In the genomic region with DNA sequence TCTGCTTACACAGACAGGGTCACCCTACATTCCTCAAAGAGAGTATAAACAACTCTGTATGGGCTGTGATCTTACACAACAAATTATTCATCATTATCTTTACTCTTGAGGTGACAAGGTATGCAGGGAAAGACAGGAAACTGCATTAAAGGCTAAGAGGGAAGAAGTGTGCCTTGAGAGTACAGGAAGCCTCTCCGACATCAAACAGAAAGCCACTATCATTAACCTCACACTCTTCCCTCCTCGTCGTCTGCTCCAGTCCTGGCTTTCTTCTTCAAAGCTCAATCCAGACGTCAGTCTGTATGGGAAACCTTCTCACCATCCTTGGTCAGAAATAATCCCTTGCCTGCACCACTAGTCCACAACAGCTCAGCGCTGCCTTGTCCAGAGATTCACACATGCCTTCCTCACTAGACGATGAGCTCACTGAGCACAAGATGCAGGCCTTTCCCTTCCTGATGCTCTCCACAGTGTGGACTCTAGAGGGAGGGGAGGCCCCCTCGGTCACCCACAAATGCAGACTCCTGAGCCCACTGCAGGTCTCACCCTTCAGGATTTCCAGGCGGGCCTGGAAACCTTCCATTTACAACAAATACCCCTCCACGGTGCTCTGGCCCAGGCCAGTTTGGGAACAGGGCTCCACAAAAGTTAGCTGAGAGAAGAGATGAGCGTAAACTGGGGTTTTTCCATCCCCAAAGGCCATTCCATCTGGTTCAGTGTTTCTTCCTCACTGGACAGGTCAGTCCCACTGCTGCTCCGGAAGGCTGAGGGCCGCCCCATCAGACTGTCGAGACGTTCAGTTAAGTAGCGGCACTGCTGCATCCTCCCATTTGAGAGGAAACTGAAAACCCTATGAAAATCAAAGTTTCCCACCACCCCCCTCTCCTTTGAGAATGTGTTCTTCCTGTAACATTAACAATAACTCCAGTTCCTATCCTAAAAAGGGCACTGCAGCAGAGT, we compare ENCODE assay signal across 10 cellular contexts. TPM values are rescaled to one million over a fixed set of nuclear protein-coding genes. Genes with fewer than 3 reads are reported as not detected.
DNase-seq lines count a peak whose midpoint lies in the region; ATAC-seq, FAIRE-seq and TF ChIP-seq lines count a peak whose summit lies in the region.
"Had no signal": no experiment of that assay in that cellular context is flagged by ENCODE, and none has a peak within 500 bp of the region (broad histone marks: within the 10 kb centered on the region; RNA-seq: fewer than 3 reads in every experiment).

No MANE protein-coding gene starts in this region.

- no TSS peak for BruUV-seq in GM12878 (replicated peaks; lab: Mats Ljungman, UMichigan)

- H3K79me1 ChIP-seq in mesenchymal stem cell (replicated peaks; ENCODE audit: low read length, poor library complexity, severe bottlenecking) = peaks cover 25% of the 10 kb centered on the region

- no peak overlapping the region for H3K23ac ChIP-seq in mesenchymal stem cell (ENCODE audit: low read length in 2 of 2)

- no peaks in the 10 kb centered on the region for H3K9me3 Mint-ChIP-seq in activated naive CD4-positive, alpha-beta T cell treated with anti-CD3 and anti-CD28 coated beads, Interleukin-2, amount 50 U/mL, for 24 hours

- intact Hi-C loops in GM12878 (cut with micrococcal nuclease; ENCODE audit: unreplicated experiment) = no loop called here
- intact Hi-C loops in transverse colon (cut with DNase I; ENCODE audit: low total_unique reads) = no loop called here

- peak overlapping the region; percentile 92 for H3K4me3 Mint-ChIP-seq in activated naive CD4-positive, alpha-beta T cell treated with anti-CD3 and anti-CD28 coated beads, Interleukin-2, amount 50 U/mL, for 24 hours

- no peak for TF ChIP-seq CTCF in GM12878 (IDR thresholded peaks at IDR 0.05 in 2 of 3, conservative IDR thresholded peaks at IDR 0.05 in 1 of 3; ENCODE audit: control insufficient read depth in 2 of 3, extremely low read depth in 1 of 3, insufficient read depth in 1 of 3, low read depth in 3 of 3, low read length in 3 of 3)
- no peak for TF ChIP-seq CTCF in transverse colon (IDR thresholded peaks at IDR 0.05)
- no peak for TF ChIP-seq CTCF in GM20000 (IDR thresholded peaks at IDR 0.05; ENCODE audit: extremely low read depth, missing control alignments)

- H4K91ac ChIP-seq in mesenchymal stem cell (ENCODE audit: low read length) = no peak overlapping the region

- POLR2A ChIA-PET in GM12878 (lab: Charles Lee) = no interaction called here

- TF ChIP-seq POLR2A in GM12878 (IDR thresholded peaks at IDR 0.05; ENCODE audit: low read depth, low read length) (no peak), transverse colon (IDR thresholded peaks at IDR 0.05) (no peak)

- H2BK15ac ChIP-seq in mesenchymal stem cell (ENCODE audit: low read depth, poor library complexity, severe bottlenecking) = no peak overlapping the region

- no peaks in the 10 kb centered on the region; the same call in 1 of the 2 replicates for H3K79me2 ChIP-seq in GM12878 (ENCODE audit: control insufficient read depth, insufficient read depth, low read length)

- H2BK5ac ChIP-seq in mesenchymal stem cell (ENCODE audit: low read depth, low read length, poor library complexity, severe bottlenecking) = no peak overlapping the region

- RAD21 ChIA-PET in GM12878 (lab: Charles Lee; ENCODE audit: unreplicated experiment) = no interaction called here

- H3K36me3 ChIP-seq in GM12878 (ENCODE audit: control insufficient read depth in 2 of 2, insufficient read depth in 2 of 2, low read length in 1 of 2) (peaks cover 0 to 6% of the 10 kb centered on the region in 2 experiments; a peak in 2 of 4 replicates), mesenchymal stem cell (ENCODE audit: control insufficient read depth in 1 of 2, insufficient read depth in 2 of 2, low read depth in 1 of 2, low read length in 2 of 2) (peaks cover 4 to 8% of the 10 kb centered on the region in 2 experiments), transverse colon (no peaks in the 10 kb centered on the region)

- CTCF ChIA-PET in GM12878 (lab: Yijun Ruan, JAX) = no interaction called here

- in situ Hi-C loops in GM12878 (cut with MboI) (no loop called here), transverse colon (cut with MboI; ENCODE audit: low pct_ligation_motif_present in 1 of 4, low pct_unique_long_range_greater_than_20kb in 1 of 4, low sequenced_read_pairs in 3 of 4) (no loop called here)

- H3K27me3 ChIP-seq in GM12878 (replicated peaks in 1 of 2; ENCODE audit: control insufficient read depth in 2 of 2, insufficient read depth in 2 of 2, low read length in 1 of 2) (no peaks in the 10 kb centered on the region), mesenchymal stem cell (ENCODE audit: control insufficient read depth in 1 of 2, insufficient read depth in 1 of 2, low read length in 2 of 2) (no peaks in the 10 kb centered on the region), transverse colon (no peaks in the 10 kb centered on the region)

- H2AFZ ChIP-seq in GM12878 (ENCODE audit: control insufficient read depth, low read depth, low read length) (no peak overlapping the region), mesenchymal stem cell (ENCODE audit: low read depth, low read length) (no peak overlapping the region)

- peak overlapping the region; percentile 98 for H3K27ac Mint-ChIP-seq in activated naive CD4-positive, alpha-beta T cell treated with anti-CD3 and anti-CD28 coated beads, Interleukin-2, amount 50 U/mL, for 24 hours

- H3K4me1 ChIP-seq in GM12878 (ENCODE audit: control insufficient read depth, insufficient read depth, low read length) (peaks cover 19% of the 10 kb centered on the region), mesenchymal stem cell (ENCODE audit: control insufficient read depth, insufficient read depth, low read depth, low read length) (peaks cover 7% of the 10 kb centered on the region), transverse colon (peaks cover 15 to 23% (median 18%) of the 10 kb centered on the region in 4 donors)

- TF ChIP-seq EP300 in GM12878 (IDR thresholded peaks at IDR 0.05; ENCODE audit: borderline replicate concordance in 1 of 2, control insufficient read depth in 1 of 2, low read depth in 2 of 2, low read length in 2 of 2) = no peak
- TF ChIP-seq EP300 in transverse colon (IDR thresholded peaks at IDR 0.05; ENCODE audit: low read depth) = no peak

- H4K20me1 ChIP-seq in GM12878 (ENCODE audit: control insufficient read depth, insufficient read depth) = no peaks in the 10 kb centered on the region

- no peak for DNase-seq in activated naive CD4-positive, alpha-beta T cell treated with Interleukin-2 at 50 U/mL for 16 hours
- DNase-seq in GM12878 (ENCODE audit: low read depth, low spot score) (no peak), mesenchymal stem cell (no peak), transverse colon (no peak), GM20000 (ENCODE audit: low spot score) (no peak), NCI-H226 (no peak)
- DNase-seq: NCI-H82; stimulated activated CD4-positive, alpha-beta T cell treated with anti-CD3 and anti-CD28 coated beads, Interleukin-2, amount 100 ng/mL, for 48 hours had no signal

- peaks cover 53% of the 10 kb centered on the region for H3K4me1 Mint-ChIP-seq in activated naive CD4-positive, alpha-beta T cell treated with anti-CD3 and anti-CD28 coated beads, Interleukin-2, amount 50 U/mL, for 24 hours

- peak overlapping the region; percentile 1 for H4K8ac ChIP-seq in mesenchymal stem cell (ENCODE audit: low read length)

- H3K27ac ChIP-seq in GM12878 (ENCODE audit: control insufficient read depth, insufficient read depth) = peak overlapping the region; percentile 59; the same call in 1 of the 2 replicates
- H3K27ac ChIP-seq in mesenchymal stem cell (ENCODE audit: low read length, poor library complexity, severe bottlenecking) = no peak overlapping the region
- peak overlapping the region; percentile 64 to 68 (median 66) for H3K27ac ChIP-seq in transverse colon

- H3K9ac ChIP-seq in GM12878 (ENCODE audit: control insufficient read depth, insufficient read depth, low read length) = no peak overlapping the region
- no peak overlapping the region for H3K9ac ChIP-seq in mesenchymal stem cell (ENCODE audit: low read length)

- 91% methylated on average over 15 of the region's 15 CpGs for WGBS in GM12878 (ENCODE audit: insufficient coverage, insufficient replicate concordance, low lambda C conversion rate, missing lambda C conversion rate)
- WGBS in mesenchymal stem cell = 78% methylated on average over 14 of the region's 15 CpGs
- 66 to 88% methylated on average over 3 to 15 of the region's 15 CpGs for WGBS in transverse colon (ENCODE audit: low coverage in 1 of 2), 2 donors

- H2AK5ac ChIP-seq in mesenchymal stem cell (ENCODE audit: low read length, severe bottlenecking) = no peak overlapping the region

- H3K4ac ChIP-seq in mesenchymal stem cell (ENCODE audit: low read depth in 1 of 2, low read length in 2 of 2) = peak overlapping the region in 1 of 2 experiments; percentile 43

- H2BK12ac ChIP-seq in mesenchymal stem cell (ENCODE audit: low read length in 2 of 2) = peak overlapping the region in 1 of 2 experiments; percentile 24

- TF ChIP-seq RAD21 in GM12878 (IDR thresholded peaks at IDR 0.05; ENCODE audit: insufficient read depth, low read depth, low read length) = no peak

- ATAC-seq in GM12878 = no peak
- no peak for ATAC-seq in GM19328 (IDR thresholded peaks at IDR 0.05; ENCODE audit: unreplicated experiment)

- no peak overlapping the region for H3K4me3 ChIP-seq in GM12878
- H3K4me3 ChIP-seq in mesenchymal stem cell (ENCODE audit: insufficient read depth in 1 of 2, low read depth in 1 of 2, low read length in 2 of 2) = no peak overlapping the region
- H3K4me3 ChIP-seq in transverse colon = peak overlapping the region in 1 of 4 donors; percentile 13

- H3K4me2 ChIP-seq in GM12878 (ENCODE audit: control insufficient read depth, insufficient read depth) (no peak overlapping the region), mesenchymal stem cell (ENCODE audit: low read length, poor library complexity, severe bottlenecking) (no peak overlapping the region)

- peak overlapping the region in 1 of 2 experiments; percentile 81 for H3K18ac ChIP-seq in mesenchymal stem cell (ENCODE audit: low read depth in 1 of 2, low read length in 2 of 2)

- H3K27me3 Mint-ChIP-seq in activated naive CD4-positive, alpha-beta T cell treated with anti-CD3 and anti-CD28 coated beads, Interleukin-2, amount 50 U/mL, for 24 hours = no peaks in the 10 kb centered on the region

- H2BK120ac ChIP-seq in mesenchymal stem cell (ENCODE audit: low read depth, low read length) = no peak overlapping the region

- SMC1A ChIA-PET in GM12878 (lab: Charles Lee; ENCODE audit: uncharacterized antibody, unreplicated experiment) = interaction anchor here (1.2 kb wide), 1 partner anchor 9 kb away, joined by 3 read pairs; no protein-coding TSS in a partner anchor

- no peak for FAIRE-seq in GM12878 (lab: Jason Lieb, UNC)

- peaks cover 16% of the 10 kb centered on the region for H3K36me3 Mint-ChIP-seq in activated naive CD4-positive, alpha-beta T cell treated with anti-CD3 and anti-CD28 coated beads, Interleukin-2, amount 50 U/mL, for 24 hours

- no peak overlapping the region for H3K14ac ChIP-seq in mesenchymal stem cell (ENCODE audit: low read length in 2 of 2)

- H3K9me3 ChIP-seq in GM12878 (replicated peaks; ENCODE audit: control insufficient read depth, insufficient read depth, low read length) = no peaks in the 10 kb centered on the region
- no peaks in the 10 kb centered on the region for H3K9me3 ChIP-seq in mesenchymal stem cell (ENCODE audit: control insufficient read depth, low read length)
- no peaks in the 10 kb centered on the region for H3K9me3 ChIP-seq in transverse colon

RNA-seq across cellular contexts. Expression of a gene that starts 55.9 kb away (rescaled TPM):
- total RNA-seq in GM12878 (2013; cell fraction: nucleolus; rRNA removed) = 59.8 and 62.8 TPM in 2 replicates
- total RNA-seq in GM12878 (2014; rRNA removed) (14.6 and 18.0 TPM in 2 replicates), GM12878 (2014; rRNA removed; fragmentation: Illumina TruSeq; extraction: Trizol) (13.2 and 13.6 TPM in 2 replicates), GM12878 (2021) (22.9 and 25.4 TPM in 2 replicates), transverse colon (10 to 100 TPM; 37.0 to 86.6 (median 62.5) TPM)
- 10.8 TPM for polyA plus RNA-seq in GM12878 (2011; ENCODE audit: low read depth)
- polyA plus RNA-seq in GM12878 (2011; rRNA removed) (18.4 and 24.0 TPM in 2 replicates), GM12878 (2014; fragmentation: Illumina TruSeq; extraction: Trizol) (25.4 and 33.4 TPM in 2 replicates), GM12878 (2014; fragmentation: Nextera tagmentation; extraction: Ambion mirVana) (10 to 100 TPM in 1 of 2 experiments, 1 to 10 TPM in 1; 6.0 to 10.5 TPM), GM12878 (2014; rRNA removed) (21.2 and 25.2 TPM in 2 replicates), GM12878 (2016; fragmentation: Nextera tagmentation; extraction: Ambion mirVana) (10 to 100 TPM; 24.0 to 24.9 TPM)
- 17.3 and 24.1 TPM in 2 replicates for polyA plus RNA-seq in GM12878 (2011; cell fraction: cytosol; rRNA removed)
- polyA plus RNA-seq in GM12878 (2011; cell fraction: nucleus; rRNA removed) = 32.5 and 36.5 TPM in 2 replicates
- polyA plus RNA-seq in GM12878 (2012) = 15.7 and 17.2 TPM in 2 replicates
- 35.3 and 52.3 TPM in 2 replicates for polyA minus RNA-seq in GM12878 (2011; rRNA and poly(A)+ RNA removed)
- 10.4 and 13.9 TPM in 2 replicates for polyA minus RNA-seq in GM12878 (2011; cell fraction: cytosol; rRNA and poly(A)+ RNA removed)
- polyA minus RNA-seq in GM12878 (2011; cell fraction: nucleus; rRNA and poly(A)+ RNA removed) = 27.9 and 39.3 TPM in 2 replicates
- 57.9 TPM for polyA plus RNA-seq in mesenchymal stem cell (2013, experiment 1 of 2)
- polyA plus RNA-seq in mesenchymal stem cell (2013, experiment 2 of 2) = 58.4 TPM
